ENCODE assay signal across 8 cellular contexts in the genomic region with DNA sequence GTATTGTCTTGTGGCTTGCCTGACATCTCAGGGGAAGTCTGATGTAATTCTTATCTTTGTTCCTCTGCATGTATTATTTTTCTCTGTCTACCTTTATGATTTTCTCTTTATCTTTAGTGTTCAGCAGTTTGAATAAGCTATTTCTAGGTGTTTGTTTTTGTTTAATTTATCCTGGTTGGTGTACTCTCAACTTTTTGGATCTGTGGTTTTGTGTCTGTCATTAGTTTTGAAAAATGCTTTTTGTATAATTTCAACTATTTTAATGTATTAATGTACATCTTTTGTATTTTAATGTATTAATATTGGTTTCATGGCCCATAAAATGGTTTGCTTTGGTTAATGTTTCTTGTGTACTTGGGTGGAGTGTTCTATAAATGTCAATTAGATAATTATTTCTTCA. TPM values are rescaled to one million over a fixed set of nuclear protein-coding genes. Genes with fewer than 3 reads are reported as not detected.
"Had no signal": no experiment of that assay in that cellular context is flagged by ENCODE, and none has a peak within 500 bp of the region (broad histone marks: within the 10 kb centered on the region; RNA-seq: fewer than 3 reads in every experiment).

No MANE protein-coding gene starts in this region.

- H3K27ac ChIP-seq: KMS-11 had no signal

- H3K4me3 ChIP-seq: GM23338 had no signal

- ATAC-seq: GM23338 had no signal

- H3K4me1 Mint-ChIP-seq: GM23338, H9 had no signal

- DNase-seq: H9, HCEC 1CT, HFFc6, IMR-90, KBM-7 had no signal

- H3K27ac Mint-ChIP-seq: GM23338, H9, HFFc6 had no signal

- H3K4me3 Mint-ChIP-seq: GM23338, H9, HFFc6 had no signal

- H3K9ac ChIP-seq: KMS-11 had no signal

RNA-seq across cellular contexts. Expression of gene APCDD1L, which starts 15.9 kb away (rescaled TPM):
- total RNA-seq: HT-29 had no signal
